8 cellular contexts compared by ENCODE assay signal in the genomic region with DNA sequence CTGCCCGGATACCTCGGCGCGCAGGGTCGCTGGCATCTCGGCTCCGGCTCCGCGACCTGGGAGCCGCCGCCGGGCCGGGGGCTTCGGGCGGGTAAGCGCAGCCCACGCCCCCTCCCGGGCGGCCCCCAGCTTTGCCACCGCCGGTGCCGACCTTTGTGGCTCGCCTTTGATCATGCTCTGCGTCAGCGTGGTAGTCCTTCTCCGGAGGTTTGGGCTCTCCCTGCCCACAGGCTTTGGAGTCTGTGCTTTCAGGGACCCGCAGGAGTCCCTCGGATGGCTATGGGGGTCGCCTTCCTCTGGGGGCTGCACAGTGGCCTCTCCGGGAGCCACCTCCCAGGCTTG. TPM values are rescaled to one million over a fixed set of nuclear protein-coding genes. Genes with fewer than 3 reads are reported as not detected.
DNase-seq lines count a peak whose midpoint lies in the region; ATAC-seq lines count a peak whose summit lies in the region.

No MANE protein-coding gene starts in this region.

- intact Hi-C loops in CD4-positive, alpha-beta memory T cell (cut with micrococcal nuclease) = loop anchor here (1.0 kb wide), 1 partner anchor 13 kb away; no protein-coding TSS in a partner anchor

- CTCF ChIA-PET in CD4-positive, alpha-beta memory T cell (lab: Charles Lee; ENCODE audit: partially characterized antibody) = interaction anchor here (2.0 kb wide), 1 partner anchor 14 kb away, joined by 7 read pairs; no protein-coding TSS in a partner anchor

- H3K9ac ChIP-seq in mesenchymal stem cell (ENCODE audit: low read length) = peak overlapping the region; percentile 58

- H3K4ac ChIP-seq in mesenchymal stem cell (ENCODE audit: low read depth in 1 of 2, low read length in 2 of 2) = no peak overlapping the region

- H3K9me3 Mint-ChIP-seq in CD4-positive, alpha-beta memory T cell = no peaks in the 10 kb centered on the region
- no peaks in the 10 kb centered on the region for H3K9me3 Mint-ChIP-seq in activated naive CD8-positive, alpha-beta T cell treated with anti-CD3 and anti-CD28 coated beads for 36 hours

- no peak overlapping the region for H3K14ac ChIP-seq in mesenchymal stem cell (ENCODE audit: low read length in 2 of 2)

- no peak overlapping the region for H3K23ac ChIP-seq in mesenchymal stem cell (ENCODE audit: low read length in 2 of 2)

- no peak overlapping the region for H2BK15ac ChIP-seq in mesenchymal stem cell (ENCODE audit: low read depth, poor library complexity, severe bottlenecking)

- no peak overlapping the region for H3K27ac ChIP-seq in CD4-positive, alpha-beta memory T cell (ENCODE audit: low read depth, low read length)
- no peak overlapping the region for H3K27ac ChIP-seq in mesenchymal stem cell (ENCODE audit: low read length, poor library complexity, severe bottlenecking)

- H2BK12ac ChIP-seq in mesenchymal stem cell (ENCODE audit: low read length in 2 of 2) = no peak overlapping the region

- H4K8ac ChIP-seq in mesenchymal stem cell (ENCODE audit: low read length) = no peak overlapping the region

- peak; percentile 15 for ATAC-seq in HG02623 (IDR thresholded peaks at IDR 0.05; ENCODE audit: unreplicated experiment)

- peak overlapping the region; percentile 80 to 85 (median 82) for H3K4me3 Mint-ChIP-seq in CD4-positive, alpha-beta memory T cell
- H3K4me3 Mint-ChIP-seq in activated naive CD8-positive, alpha-beta T cell treated with anti-CD3 and anti-CD28 coated beads for 36 hours = peak overlapping the region; percentile 69

- 5% methylated on average over 30 of the region's 30 CpGs for WGBS in mesenchymal stem cell

- peaks cover 10% of the 10 kb centered on the region for H3K4me1 ChIP-seq in CD4-positive, alpha-beta memory T cell (ENCODE audit: insufficient read depth, low read length)
- peaks cover 24% of the 10 kb centered on the region for H3K4me1 ChIP-seq in mesenchymal stem cell (ENCODE audit: control insufficient read depth, insufficient read depth, low read depth, low read length)

- H3K27me3 Mint-ChIP-seq in CD4-positive, alpha-beta memory T cell = no peaks in the 10 kb centered on the region
- H3K27me3 Mint-ChIP-seq in activated naive CD8-positive, alpha-beta T cell treated with anti-CD3 and anti-CD28 coated beads for 36 hours = peaks cover 8% of the 10 kb centered on the region

- peaks cover 10 to 18% of the 10 kb centered on the region in 2 donors for H3K36me3 Mint-ChIP-seq in CD4-positive, alpha-beta memory T cell
- H3K36me3 Mint-ChIP-seq in activated naive CD8-positive, alpha-beta T cell treated with anti-CD3 and anti-CD28 coated beads for 36 hours = peaks cover 4% of the 10 kb centered on the region

- DNase-seq in CD4-positive, alpha-beta memory T cell = peak in 1 of 5 donors; percentile 4
- peak; percentile 31 for DNase-seq in activated naive CD8-positive, alpha-beta T cell treated with anti-CD3 and anti-CD28 coated beads for 36 hours
- DNase-seq in mesenchymal stem cell = no peak
- no peak for DNase-seq in SK-N-DZ (ENCODE audit: low spot score)
- DNase-seq in HUDEP-2 (lab: John Stamatoyannopoulos, UW; ENCODE audit: unreplicated experiment in 76 of 76) = no peak
- DNase-seq in NCI-H1417 treated with DMSO at 0.1 percent for 48 hours (lab: John Stamatoyannopoulos, UW) = no peak
- DNase-seq in NCI-H146 (lab: John Stamatoyannopoulos, UW) = no peak

- POLR2A ChIA-PET in CD4-positive, alpha-beta memory T cell (lab: Charles Lee; ENCODE audit: partially characterized antibody) = interaction anchor here (1.7 kb wide), 1 partner anchor 10 kb away, joined by 3 read pairs; no protein-coding TSS in a partner anchor

- no peak overlapping the region for H2BK120ac ChIP-seq in mesenchymal stem cell (ENCODE audit: low read depth, low read length)

- no peaks in the 10 kb centered on the region for H3K9me3 ChIP-seq in CD4-positive, alpha-beta memory T cell (ENCODE audit: control insufficient read depth in 1 of 2, low read length in 2 of 2)
- H3K9me3 ChIP-seq in mesenchymal stem cell (ENCODE audit: control insufficient read depth, low read length) = no peaks in the 10 kb centered on the region

- no peak overlapping the region for H2BK5ac ChIP-seq in mesenchymal stem cell (ENCODE audit: low read depth, low read length, poor library complexity, severe bottlenecking)

- H3K4me2 ChIP-seq in mesenchymal stem cell (ENCODE audit: low read length, poor library complexity, severe bottlenecking) = peak overlapping the region; percentile 99

- no peaks in the 10 kb centered on the region for H3K27me3 ChIP-seq in CD4-positive, alpha-beta memory T cell (ENCODE audit: insufficient read depth, low read length)
- peaks cover 26 to 44% of the 10 kb centered on the region in 2 experiments for H3K27me3 ChIP-seq in mesenchymal stem cell (ENCODE audit: control insufficient read depth in 1 of 2, insufficient read depth in 1 of 2, low read length in 2 of 2)

- H3K27ac Mint-ChIP-seq in CD4-positive, alpha-beta memory T cell = peak overlapping the region in 2 of 7 donors; percentile 51 to 67
- H3K27ac Mint-ChIP-seq in activated naive CD8-positive, alpha-beta T cell treated with anti-CD3 and anti-CD28 coated beads for 36 hours = no peak overlapping the region

- H2AK5ac ChIP-seq in mesenchymal stem cell (ENCODE audit: low read length, severe bottlenecking) = no peak overlapping the region

- peaks cover 12% of the 10 kb centered on the region for H3K79me1 ChIP-seq in mesenchymal stem cell (replicated peaks; ENCODE audit: low read length, poor library complexity, severe bottlenecking)

- no peak overlapping the region for H4K91ac ChIP-seq in mesenchymal stem cell (ENCODE audit: low read length)

- H3K18ac ChIP-seq in mesenchymal stem cell (ENCODE audit: low read depth in 1 of 2, low read length in 2 of 2) = no peak overlapping the region

- peaks cover 5% of the 10 kb centered on the region for H3K36me3 ChIP-seq in CD4-positive, alpha-beta memory T cell (ENCODE audit: insufficient read depth, low read length)
- peaks cover 20 to 22% of the 10 kb centered on the region in 2 experiments for H3K36me3 ChIP-seq in mesenchymal stem cell (ENCODE audit: control insufficient read depth in 1 of 2, insufficient read depth in 2 of 2, low read depth in 1 of 2, low read length in 2 of 2)

- no peak overlapping the region for H2AFZ ChIP-seq in mesenchymal stem cell (ENCODE audit: low read depth, low read length)

- H3K4me1 Mint-ChIP-seq in CD4-positive, alpha-beta memory T cell = peaks cover 11 to 29% (median 16%) of the 10 kb centered on the region in 4 donors
- H3K4me1 Mint-ChIP-seq in activated naive CD8-positive, alpha-beta T cell treated with anti-CD3 and anti-CD28 coated beads for 36 hours = peaks cover 10% of the 10 kb centered on the region

- peak overlapping the region in 1 of 2 donors; percentile 52 for H3K4me3 ChIP-seq in CD4-positive, alpha-beta memory T cell (ENCODE audit: low read length in 2 of 2)
- peak overlapping the region; percentile 51 to 68 for H3K4me3 ChIP-seq in mesenchymal stem cell (ENCODE audit: insufficient read depth in 1 of 2, low read depth in 1 of 2, low read length in 2 of 2)

RNA-seq across cellular contexts. Expression of a gene that starts 7.3 kb away (rescaled TPM):
- total RNA-seq in CD4-positive, alpha-beta memory T cell = 10 to 100 TPM; 74.6 to 75.5 TPM
- 100 to 1,000 TPM; 274 to 392 TPM for polyA plus RNA-seq in CD4-positive, alpha-beta memory T cell
- 100 to 1,000 TPM; 125 to 127 TPM for total RNA-seq in activated naive CD8-positive, alpha-beta T cell treated with anti-CD3 and anti-CD28 coated beads for 36 hours
- 413 TPM for polyA plus RNA-seq in mesenchymal stem cell (2013, experiment 1 of 2)
- polyA plus RNA-seq in mesenchymal stem cell (2013, experiment 2 of 2) = 407 TPM
- 217 and 371 TPM in 2 replicates for polyA plus RNA-seq in SK-N-DZ (2014; cell fraction: cytosol; rRNA removed)
- 110 and 137 TPM in 2 replicates for polyA plus RNA-seq in SK-N-DZ (2014; cell fraction: nucleus; rRNA removed)

RNA-seq across cellular contexts. Expression of a gene that starts 39.7 kb away (rescaled TPM):
- total RNA-seq in CD4-positive, alpha-beta memory T cell = under 1 TPM in 1 of 2 experiments, not detected in 1; 0.06 TPM
- not detected for polyA plus RNA-seq in CD4-positive, alpha-beta memory T cell
- total RNA-seq in activated naive CD8-positive, alpha-beta T cell treated with anti-CD3 and anti-CD28 coated beads for 36 hours = under 1 TPM; 0.12 to 0.23 TPM
- polyA plus RNA-seq in mesenchymal stem cell (2013, experiment 1 of 2) = 25.9 TPM
- polyA plus RNA-seq in mesenchymal stem cell (2013, experiment 2 of 2) = 23.7 TPM
- polyA plus RNA-seq in SK-N-DZ (2014; cell fraction: cytosol; rRNA removed) = 11.6 and 13.1 TPM in 2 replicates
- polyA plus RNA-seq in SK-N-DZ (2014; cell fraction: nucleus; rRNA removed) = 14.1 and 19.8 TPM in 2 replicates

RNA-seq across cellular contexts. Expression of a gene that starts 40.6 kb away (rescaled TPM):
- under 1 TPM; 0.39 to 0.55 TPM for total RNA-seq in CD4-positive, alpha-beta memory T cell
- polyA plus RNA-seq in CD4-positive, alpha-beta memory T cell = not detected
- total RNA-seq in activated naive CD8-positive, alpha-beta T cell treated with anti-CD3 and anti-CD28 coated beads for 36 hours = under 1 TPM; 0.10 to 0.14 TPM
- polyA plus RNA-seq in mesenchymal stem cell (2013, experiment 1 of 2) = 3.4 TPM
- polyA plus RNA-seq in mesenchymal stem cell (2013, experiment 2 of 2) = 3.1 TPM
- polyA plus RNA-seq in SK-N-DZ (2014; cell fraction: cytosol; rRNA removed) = 6.3 and 6.5 TPM in 2 replicates
- polyA plus RNA-seq in SK-N-DZ (2014; cell fraction: nucleus; rRNA removed) = 57.9 and 76.8 TPM in 2 replicates
